ENCODE assay signal across 11 cellular contexts in the genomic region with DNA sequence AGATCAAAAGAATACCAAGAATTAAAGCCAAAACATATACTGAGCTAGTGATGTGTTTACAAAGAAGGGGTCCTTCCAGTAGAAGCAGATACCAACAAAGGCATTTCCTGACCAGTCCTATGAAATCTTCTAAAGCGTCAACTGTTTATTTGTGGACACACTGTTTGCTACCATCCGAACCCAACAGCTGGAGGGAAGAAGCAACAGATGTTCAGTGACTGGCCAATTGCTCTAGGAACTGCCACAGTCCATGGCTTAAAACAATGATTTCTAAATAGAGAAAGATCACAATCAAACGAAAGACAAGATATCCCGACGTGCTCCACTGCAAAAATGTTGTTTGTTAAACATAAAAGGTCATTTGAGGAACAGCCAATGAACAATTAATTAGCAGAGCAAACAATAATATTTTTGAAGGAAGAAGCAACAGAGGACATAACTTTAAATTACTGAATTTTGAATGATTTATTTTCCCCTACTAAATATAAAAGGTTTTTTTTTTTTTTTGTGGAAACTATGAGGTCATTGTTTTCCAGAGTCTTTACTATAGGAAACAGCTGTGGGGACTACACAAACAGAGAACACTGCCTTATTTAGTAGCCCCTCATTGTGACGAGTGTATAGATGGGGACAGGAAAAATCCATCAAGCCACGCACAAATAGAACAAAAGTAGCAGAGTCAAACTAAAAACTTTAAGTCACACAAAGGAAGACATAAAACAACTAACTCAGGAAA. TPM values are rescaled to one million over a fixed set of nuclear protein-coding genes. Genes with fewer than 3 reads are reported as not detected.
DNase-seq lines count a peak whose midpoint lies in the region; ATAC-seq and TF ChIP-seq lines count a peak whose summit lies in the region.
"Had no signal": no experiment of that assay in that cellular context is flagged by ENCODE, and none has a peak within 500 bp of the region (broad histone marks: within the 10 kb centered on the region; RNA-seq: fewer than 3 reads in every experiment).

No MANE protein-coding gene starts in this region.

- H3K27me3 ChIP-seq in left lung: no peaks in the 10 kb centered on the region

- H3K36me3 ChIP-seq in left lung: no peaks in the 10 kb centered on the region

- H3K27ac ChIP-seq in coronary artery (peak overlapping the region; percentile 64 to 68), left lung (peak overlapping the region; percentile 35 to 73), skin epidermis (peak overlapping the region in 14 of 21 experiments; percentile 11 to 83 (median 60))
- H3K27ac ChIP-seq: epithelial cell of prostate had no signal

- intact Hi-C loops in left lung (cut with DNase I): no loop called here

- H3K4me3 ChIP-seq in coronary artery (peak overlapping the region; percentile 48), left lung (no peak overlapping the region), skin epidermis (no peak overlapping the region)

- no peak for TF ChIP-seq CTCF in coronary artery (IDR thresholded peaks at IDR 0.05)
- TF ChIP-seq CTCF in left lung (IDR thresholded peaks at IDR 0.05): no peak

- DNase-seq in LHCN-M2 (ENCODE audit: low read depth) (peak; percentile 65), coronary artery (ENCODE audit: low spot score) (no peak), left lung (no peak), middle frontal gyrus (ENCODE audit: extremely low spot score, low spot score) (no peak)
- DNase-seq: activated gamma-delta T cell, NCI-H526 had no signal

- H3K9me3 ChIP-seq in left lung: peaks cover 0 to 10% of the 10 kb centered on the region in 2 donors

- peak; percentile 69 for ATAC-seq in left lung
- no peak for ATAC-seq in GM19397 (IDR thresholded peaks at IDR 0.05; ENCODE audit: unreplicated experiment)
- no peak for ATAC-seq in GM19467 (IDR thresholded peaks at IDR 0.05; ENCODE audit: unreplicated experiment)
- no peak for ATAC-seq in HG02852 (IDR thresholded peaks at IDR 0.05; ENCODE audit: unreplicated experiment)

- H3K4me1 ChIP-seq in left lung: peaks cover 6 to 9% of the 10 kb centered on the region in 2 donors

RNA-seq across cellular contexts. Expression of a gene that starts 17.2 kb away (rescaled TPM):
- 6.3 and 7.7 TPM in 2 replicates for total RNA-seq in LHCN-M2 (2014; rRNA removed)
- polyA plus RNA-seq in LHCN-M2 (2012): 3.7 TPM
- total RNA-seq in left lung: 10 to 100 TPM; 10.9 to 17.7 TPM

RNA-seq across cellular contexts. Expression of a gene that starts 50.5 kb away (rescaled TPM):
- total RNA-seq in LHCN-M2 (2014; rRNA removed) (not detected in 2 replicates), left lung (1 to 10 TPM; 5.4 to 7.8 TPM)
- not detected for polyA plus RNA-seq in LHCN-M2 (2012)
